Comparison of ENCODE assay signal across 8 cellular contexts in the genomic region with DNA sequence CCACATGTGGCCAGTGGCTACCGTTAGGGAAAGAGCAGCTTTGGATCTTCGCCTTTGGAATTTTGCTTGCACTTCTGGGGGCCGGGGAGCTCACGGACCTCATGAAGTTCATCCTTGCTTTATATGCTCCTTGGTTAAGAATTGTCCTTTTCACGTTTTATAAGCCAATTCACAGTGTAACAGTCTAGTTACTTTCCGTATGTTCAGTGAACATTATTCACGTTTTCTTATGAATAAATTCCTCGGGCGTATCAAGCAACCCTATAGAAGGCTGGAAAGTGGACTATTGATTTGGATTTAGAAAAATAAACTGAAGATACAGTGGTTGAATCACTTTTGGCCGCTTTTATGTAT. TPM values are rescaled to one million over a fixed set of nuclear protein-coding genes. Genes with fewer than 3 reads are reported as not detected.
A peak's percentile ranks its signal among the peaks of the same experiment; 100 is the strongest.
DNase-seq lines count a peak whose midpoint lies in the region; ATAC-seq and TF ChIP-seq lines count a peak whose summit lies in the region.

No MANE protein-coding gene starts in this region.

- H3K9me3 ChIP-seq in adipocyte (ENCODE audit: control insufficient read depth, low read length) (no peaks in the 10 kb centered on the region), liver (ENCODE audit: control insufficient read depth in 4 of 4, low read length in 3 of 4) (no peaks in the 10 kb centered on the region), upper lobe of left lung (no peaks in the 10 kb centered on the region)

- H3K9ac ChIP-seq in adipocyte (ENCODE audit: low read length) (peak overlapping the region; percentile 87), liver (ENCODE audit: low read depth in 1 of 2, low read length in 2 of 2) (peak overlapping the region in 1 of 2 donors; percentile 66)

- peak overlapping the region; percentile 83 for H3K4me3 ChIP-seq in adipocyte (ENCODE audit: low read length)
- peak overlapping the region; percentile 61 to 100 (median 68) for H3K4me3 ChIP-seq in liver (ENCODE audit: low read depth in 1 of 3, low read length in 3 of 3)
- H3K4me3 ChIP-seq in upper lobe of left lung: peak overlapping the region; percentile 8 to 96 (median 78)

- CTCF ChIA-PET in activated naive CD4-positive, alpha-beta T cell treated with anti-CD3 and anti-CD28 coated beads, Interleukin-2, amount 10 ng/mL, durations not matched to agents 7 days and 5 days (lab: Charles Lee): no interaction called here

- peak overlapping the region; percentile 20 for H3K27ac Mint-ChIP-seq in activated naive CD4-positive, alpha-beta T cell treated with anti-CD3 and anti-CD28 coated beads, Interleukin-2, amount 10 ng/mL, durations not matched to agents 7 days and 5 days

- TF ChIP-seq RAD21 in liver (IDR thresholded peaks at IDR 0.05): no peak

- no peak for TF ChIP-seq EP300 in upper lobe of left lung (IDR thresholded peaks at IDR 0.05)

- H3K27ac ChIP-seq in liver (ENCODE audit: low read depth in 1 of 2, low read length in 2 of 2) (peak overlapping the region; percentile 87 to 96), upper lobe of left lung (peak overlapping the region in 2 of 4 donors; percentile 94 to 98)

- no peak for ATAC-seq in upper lobe of left lung (ENCODE audit: low FRiP score in 2 of 2)

- H3K9me3 Mint-ChIP-seq in activated naive CD4-positive, alpha-beta T cell treated with anti-CD3 and anti-CD28 coated beads, Interleukin-2, amount 10 ng/mL, durations not matched to agents 7 days and 5 days: no peaks in the 10 kb centered on the region

- H3K27me3 ChIP-seq in adipocyte (replicated peaks; ENCODE audit: control insufficient read depth, insufficient read depth, low read length) (no peaks in the 10 kb centered on the region), liver (ENCODE audit: control insufficient read depth in 4 of 4, insufficient read depth in 4 of 4, low read length in 3 of 4) (no peaks in the 10 kb centered on the region), upper lobe of left lung (no peaks in the 10 kb centered on the region)

- TF ChIP-seq CTCF in liver (IDR thresholded peaks at IDR 0.05; ENCODE audit: low read depth, low read length, missing input control) (no peak), upper lobe of left lung (IDR thresholded peaks at IDR 0.05) (no peak)

- peaks cover 21% of the 10 kb centered on the region for H3K4me1 Mint-ChIP-seq in activated naive CD4-positive, alpha-beta T cell treated with anti-CD3 and anti-CD28 coated beads, Interleukin-2, amount 10 ng/mL, durations not matched to agents 7 days and 5 days

- DNase-seq in activated naive CD4-positive, alpha-beta T cell treated with anti-CD3 and anti-CD28 coated beads, Interleukin-2, amount 10 ng/mL, durations not matched to agents 7 days and 5 days: no peak
- DNase-seq in activated naive CD4-positive, alpha-beta T cell (lab: John Stamatoyannopoulos, UW): no peak
- peak; percentile 15 for DNase-seq in adipocyte (ENCODE audit: low read depth)
- no peak for DNase-seq in upper lobe of left lung
- DNase-seq in activated CD8-positive, alpha-beta memory T cell treated with anti-CD3 and anti-CD28 coated beads for 24 hours: no peak
- no peak for DNase-seq in central memory CD4-positive, alpha-beta T cell
- DNase-seq in stimulated activated CD4-positive, alpha-beta T cell treated with anti-CD3 and anti-CD28 coated beads, Interleukin-4, amount 100 ng/mL, for 1 hour: no peak

- TF ChIP-seq POLR2A in upper lobe of left lung (IDR thresholded peaks at IDR 0.05): no peak

- H3K36me3 Mint-ChIP-seq in activated naive CD4-positive, alpha-beta T cell treated with anti-CD3 and anti-CD28 coated beads, Interleukin-2, amount 10 ng/mL, durations not matched to agents 7 days and 5 days: peaks cover 2% of the 10 kb centered on the region

- WGBS in liver: 8% methylated on average over 10 of the region's 10 CpGs
- 15 to 20% methylated on average over 10 of the region's 10 CpGs for WGBS in upper lobe of left lung, 2 donors

- peaks cover 40% of the 10 kb centered on the region for H3K27me3 Mint-ChIP-seq in activated naive CD4-positive, alpha-beta T cell treated with anti-CD3 and anti-CD28 coated beads, Interleukin-2, amount 10 ng/mL, durations not matched to agents 7 days and 5 days

- H3K4me3 Mint-ChIP-seq in activated naive CD4-positive, alpha-beta T cell treated with anti-CD3 and anti-CD28 coated beads, Interleukin-2, amount 10 ng/mL, durations not matched to agents 7 days and 5 days: peak overlapping the region; percentile 83

- peaks cover 4% of the 10 kb centered on the region for H3K36me3 ChIP-seq in adipocyte (ENCODE audit: control insufficient read depth, insufficient read depth, low read length, severe bottlenecking)
- H3K36me3 ChIP-seq in liver (ENCODE audit: control insufficient read depth in 4 of 4, insufficient read depth in 3 of 4, low read depth in 1 of 4, low read length in 3 of 4): peaks cover 0 to 2% (median 0%) of the 10 kb centered on the region in 4 donors
- peaks cover 0 to 6% (median 0%) of the 10 kb centered on the region in 4 donors for H3K36me3 ChIP-seq in upper lobe of left lung

- H3K4me1 ChIP-seq in adipocyte (ENCODE audit: control insufficient read depth, insufficient read depth, low read length): peaks cover 48% of the 10 kb centered on the region
- H3K4me1 ChIP-seq in liver (ENCODE audit: control insufficient read depth in 4 of 4, insufficient read depth in 4 of 4, low read length in 3 of 4): peaks cover 7 to 27% (median 14%) of the 10 kb centered on the region in 4 donors
- peaks cover 19 to 35% (median 28%) of the 10 kb centered on the region in 4 donors for H3K4me1 ChIP-seq in upper lobe of left lung

TF ChIP-seq in liver, 16 proteins besides CTCF, POLR2A, EP300 and RAD21:
- no peak for TF ChIP-seq GABPA (IDR thresholded peaks at IDR 0.05 in 1 of 2, conservative IDR thresholded peaks at IDR 0.05 in 1 of 2)
- TF ChIP-seq YY1 (IDR thresholded peaks at IDR 0.05): no peak
- no peak for TF ChIP-seq HNF4A (conservative IDR thresholded peaks at IDR 0.05)
- TF ChIP-seq FOXA1 (IDR thresholded peaks at IDR 0.05): no peak
- no peak for TF ChIP-seq MAX (IDR thresholded peaks at IDR 0.05)
- TF ChIP-seq ZBTB33 (IDR thresholded peaks at IDR 0.05): no peak
- TF ChIP-seq JUND (IDR thresholded peaks at IDR 0.05): no peak
- no peak for TF ChIP-seq EGR1 (IDR thresholded peaks at IDR 0.05; ENCODE audit: low read depth in 2 of 2)
- TF ChIP-seq, protein P1, sequence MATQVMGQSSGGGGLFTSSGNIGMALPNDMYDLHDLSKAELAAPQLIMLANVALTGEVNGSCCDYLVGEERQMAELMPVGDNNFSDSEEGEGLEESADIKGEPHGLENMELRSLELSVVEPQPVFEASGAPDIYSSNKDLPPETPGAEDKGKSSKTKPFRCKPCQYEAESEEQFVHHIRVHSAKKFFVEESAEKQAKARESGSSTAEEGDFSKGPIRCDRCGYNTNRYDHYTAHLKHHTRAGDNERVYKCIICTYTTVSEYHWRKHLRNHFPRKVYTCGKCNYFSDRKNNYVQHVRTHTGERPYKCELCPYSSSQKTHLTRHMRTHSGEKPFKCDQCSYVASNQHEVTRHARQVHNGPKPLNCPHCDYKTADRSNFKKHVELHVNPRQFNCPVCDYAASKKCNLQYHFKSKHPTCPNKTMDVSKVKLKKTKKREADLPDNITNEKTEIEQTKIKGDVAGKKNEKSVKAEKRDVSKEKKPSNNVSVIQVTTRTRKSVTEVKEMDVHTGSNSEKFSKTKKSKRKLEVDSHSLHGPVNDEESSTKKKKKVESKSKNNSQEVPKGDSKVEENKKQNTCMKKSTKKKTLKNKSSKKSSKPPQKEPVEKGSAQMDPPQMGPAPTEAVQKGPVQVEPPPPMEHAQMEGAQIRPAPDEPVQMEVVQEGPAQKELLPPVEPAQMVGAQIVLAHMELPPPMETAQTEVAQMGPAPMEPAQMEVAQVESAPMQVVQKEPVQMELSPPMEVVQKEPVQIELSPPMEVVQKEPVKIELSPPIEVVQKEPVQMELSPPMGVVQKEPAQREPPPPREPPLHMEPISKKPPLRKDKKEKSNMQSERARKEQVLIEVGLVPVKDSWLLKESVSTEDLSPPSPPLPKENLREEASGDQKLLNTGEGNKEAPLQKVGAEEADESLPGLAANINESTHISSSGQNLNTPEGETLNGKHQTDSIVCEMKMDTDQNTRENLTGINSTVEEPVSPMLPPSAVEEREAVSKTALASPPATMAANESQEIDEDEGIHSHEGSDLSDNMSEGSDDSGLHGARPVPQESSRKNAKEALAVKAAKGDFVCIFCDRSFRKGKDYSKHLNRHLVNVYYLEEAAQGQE (IDR thresholded peaks at IDR 0.05): no peak
- TF ChIP-seq TAF1 (conservative IDR thresholded peaks at IDR 0.05): no peak
- no peak for TF ChIP-seq SP1 (IDR thresholded peaks at IDR 0.05)
- TF ChIP-seq, protein P2, sequence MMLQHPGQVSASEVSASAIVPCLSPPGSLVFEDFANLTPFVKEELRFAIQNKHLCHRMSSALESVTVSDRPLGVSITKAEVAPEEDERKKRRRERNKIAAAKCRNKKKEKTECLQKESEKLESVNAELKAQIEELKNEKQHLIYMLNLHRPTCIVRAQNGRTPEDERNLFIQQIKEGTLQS (IDR thresholded peaks at IDR 0.05): no peak
- no peak for TF ChIP-seq FOXA2 (IDR thresholded peaks at IDR 0.05)
- no peak for TF ChIP-seq HNF4G (IDR thresholded peaks at IDR 0.05)
- no peak for TF ChIP-seq RXRA (IDR thresholded peaks at IDR 0.05)

RNA-seq across cellular contexts. Expression of gene PDLIM5, which starts 0.7 kb away (rescaled TPM):
- total RNA-seq in liver: 100 to 1,000 TPM in 1 of 2 donors, 10 to 100 TPM in 1; 43.9 to 114 TPM
- polyA plus RNA-seq in liver: 10 to 100 TPM; 19.1 to 91.7 TPM
- 100 to 1,000 TPM in 1 of 6 donors, 10 to 100 TPM in 5; 24.1 to 105 (median 73.0) TPM for total RNA-seq in upper lobe of left lung
